Comparison of ENCODE assay signal across 22 cellular contexts in the genomic region with DNA sequence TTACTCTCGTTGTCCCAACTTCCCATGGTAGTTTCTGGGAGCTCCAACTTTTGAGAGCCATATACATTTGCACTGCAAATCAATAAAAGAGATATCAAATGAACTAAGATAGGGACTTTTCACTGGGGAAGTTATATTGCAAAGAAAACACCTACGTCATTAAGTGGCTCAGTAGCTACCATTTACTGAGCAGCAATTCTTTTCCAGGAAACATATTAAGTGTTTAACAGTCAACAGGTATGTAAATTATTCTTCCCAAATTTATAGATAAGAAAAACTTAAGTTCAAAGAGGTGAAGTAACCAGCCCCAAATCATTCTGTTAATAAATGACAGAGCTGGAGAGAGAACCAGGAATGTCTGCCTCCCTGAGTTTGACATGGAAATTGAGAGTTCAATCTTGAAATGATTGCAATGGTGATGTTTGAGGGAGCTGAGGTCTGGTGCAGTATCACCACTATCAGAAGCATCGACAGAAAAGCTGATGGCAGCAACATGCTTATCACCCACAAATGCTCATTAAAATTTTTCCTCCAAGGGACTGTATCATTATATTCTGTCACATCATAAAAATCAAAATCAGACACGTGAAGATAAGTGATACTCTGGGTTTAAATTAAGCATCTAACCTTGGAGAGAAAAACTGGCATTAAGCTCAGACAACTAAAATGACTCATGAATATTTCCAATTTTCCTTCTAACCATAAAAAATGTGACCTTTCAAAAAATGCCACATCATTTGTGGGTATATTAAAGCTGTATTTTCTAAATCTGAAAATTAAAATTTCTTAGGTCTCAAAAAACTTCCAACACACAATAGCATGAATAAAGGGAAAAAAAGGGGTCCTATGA. TPM values are rescaled to one million over a fixed set of nuclear protein-coding genes. Genes with fewer than 3 reads are reported as not detected.
DNase-seq lines count a peak whose midpoint lies in the region; ATAC-seq and TF ChIP-seq lines count a peak whose summit lies in the region.
"Had no signal": no experiment of that assay in that cellular context is flagged by ENCODE, and none has a peak within 500 bp of the region (broad histone marks: within the 10 kb centered on the region; RNA-seq: fewer than 3 reads in every experiment).

No MANE protein-coding gene starts in this region.

- intact Hi-C loops in testis (cut with DNase I; ENCODE audit: low total_unique reads): no loop called here

- H3K9me3 ChIP-seq in testis: no peaks in the 10 kb centered on the region
- H3K9me3 ChIP-seq: upper lobe of right lung had no signal

- DNase-seq in LHCN-M2 (ENCODE audit: low read depth) (peak; percentile 59), fibroblast of gingiva (ENCODE audit: low read depth) (peak; percentile 17), myocyte (ENCODE audit: low read depth) (peak; percentile 26), NCI-H1694 (lab: John Stamatoyannopoulos, UW) (no peak), testis (no peak), mucosa of gallbladder (ENCODE audit: low spot score) (no peak)
- DNase-seq: activated CD4-positive, alpha-beta T cell treated with anti-CD3 and anti-CD28 coated beads, Interleukin-2, amount 10 ng/mL, durations not matched to agents 24 days and 14 days; activated naive CD8-positive, alpha-beta T cell treated with anti-CD3 and anti-CD28 coated beads for 36 hours; midbrain; NCI-H1048; NCI-H1930; NCI-H226; NCI-H82; PC-3; SIG-M5; upper lobe of right lung had no signal

- no peak for TF ChIP-seq CTCF in testis (IDR thresholded peaks at IDR 0.05)

- peaks cover 30% of the 10 kb centered on the region for H3K79me2 ChIP-seq in ACC112 (ENCODE audit: control insufficient read depth, insufficient read depth, low read length, unreplicated experiment)

- 73 to 80% methylated on average over 4 of the region's 4 CpGs for WGBS in testis, 2 donors

- H3K4me3 ChIP-seq in ACC112 (ENCODE audit: low read depth, low read length) (peak overlapping the region; percentile 20; the same call in 1 of the 2 replicates), testis (no peak overlapping the region)
- H3K4me3 ChIP-seq: GM12878, upper lobe of right lung had no signal

- H3K27ac ChIP-seq in ACC112 (ENCODE audit: low read depth, low read length) (peak overlapping the region; percentile 43), testis (no peak overlapping the region)
- H3K27ac ChIP-seq: KMS-11, upper lobe of right lung had no signal

- no peaks in the 10 kb centered on the region for H3K36me3 ChIP-seq in ACC112 (ENCODE audit: insufficient read depth, low read length)
- no peaks in the 10 kb centered on the region for H3K36me3 ChIP-seq in testis (ENCODE audit: low read depth, missing control alignments)
- H3K36me3 ChIP-seq: upper lobe of right lung had no signal

- H3K4me1 ChIP-seq in ACC112 (ENCODE audit: control insufficient read depth, insufficient read depth, low read length, unreplicated experiment): peaks cover 37% of the 10 kb centered on the region
- H3K4me1 ChIP-seq in testis: no peaks in the 10 kb centered on the region
- H3K4me1 ChIP-seq: upper lobe of right lung had no signal

- no peak for TF ChIP-seq POLR2A in testis (IDR thresholded peaks at IDR 0.05)

- H3K27me3 ChIP-seq in ACC112 (ENCODE audit: insufficient read depth, low read length): no peaks in the 10 kb centered on the region
- no peaks in the 10 kb centered on the region for H3K27me3 ChIP-seq in testis
- H3K27me3 ChIP-seq: upper lobe of right lung had no signal

- no peak for ATAC-seq in GM21381 (IDR thresholded peaks at IDR 0.05; ENCODE audit: unreplicated experiment)
- ATAC-seq: GM12878, PC-3, upper lobe of right lung had no signal

- H2AFZ ChIP-seq in ACC112 (ENCODE audit: low read length, unreplicated experiment): peak overlapping the region; percentile 28

RNA-seq across cellular contexts. Expression of a gene that starts 43.4 kb away (rescaled TPM):
- 3.1 and 3.8 TPM in 2 replicates for total RNA-seq in LHCN-M2 (2014; rRNA removed)
- polyA plus RNA-seq in LHCN-M2 (2012): 1.5 TPM
- total RNA-seq in myocyte: 7.2 and 7.7 TPM in 2 replicates
- polyA plus RNA-seq in myocyte (2012): 4.0 TPM
- 10 to 100 TPM; 15.2 to 16.2 TPM for total RNA-seq in testis
- 10.7 TPM for polyA plus RNA-seq in testis (ENCODE audit: insufficient read depth, low read depth, low replicate concordance)
- 10.7 TPM for total RNA-seq in mucosa of gallbladder
- total RNA-seq: activated CD4-positive, alpha-beta T cell treated with anti-CD3 and anti-CD28 coated beads, Interleukin-2, amount 10 ng/mL, durations not matched to agents 24 days and 14 days; activated naive CD8-positive, alpha-beta T cell treated with anti-CD3 and anti-CD28 coated beads for 36 hours; activated T-helper 2 cell treated with anti-CD3 and anti-CD28 coated beads, Interferon-gamma antibody, Interleukin-2, Interleukin-4, amounts not matched to agents 10 μg/mL and 5 μg/mL and 100 μg/mL, durations not matched to agents 14 hours and 24 hours and 36 hours had no signal
- polyA plus RNA-seq: CD14-positive monocyte had no signal

Comparison
In these comparisons a context has a peak if more than half of its experiments do, and no peak if none do; other contexts are left out.
1. DNase-seq: peak in LHCN-M2 (single experiment), fibroblast of gingiva (single experiment) and myocyte (single experiment); none in NCI-H1694 (single experiment), testis (single experiment) and mucosa of gallbladder (single experiment).